1 cellular context compared by ENCODE assay signal in genomic region chr5:127016722-127017121, GRCh38. TPM values are rescaled to one million over a fixed set of nuclear protein-coding genes. Genes with fewer than 3 reads are reported as not detected.
"Had no signal": no experiment of that assay in that cellular context is flagged by ENCODE, and none has a peak within 500 bp of the region (broad histone marks: within the 10 kb centered on the region; RNA-seq: fewer than 3 reads in every experiment).

No MANE protein-coding gene starts in this region.

RNA-seq across cellular contexts. Expression of gene MARCHF3, which starts 13.6 kb away (rescaled TPM):
- total RNA-seq: G401 had no signal

RNA-seq across cellular contexts. Expression of gene C5orf63, which starts 56.6 kb away (rescaled TPM):
- total RNA-seq: G401 had no signal
